17 cellular contexts compared by ENCODE assay signal in genomic region chr2:149908731-149909690, GRCh38.
DNase-seq lines count a peak whose midpoint lies in the region; ATAC-seq lines count a peak whose summit lies in the region.
"Had no signal": no experiment of that assay in that cellular context is flagged by ENCODE, and none has a peak within 500 bp of the region (broad histone marks: within the 10 kb centered on the region; RNA-seq: fewer than 3 reads in every experiment).

No MANE protein-coding gene starts in this region.

- H3K36me3 ChIP-seq in skeletal muscle satellite cell (ENCODE audit: insufficient read depth, low read length), result no peaks in the 10 kb centered on the region
- H3K36me3 ChIP-seq: HAP-1, upper lobe of left lung had no signal

- no peak overlapping the region for H3K9ac ChIP-seq in skeletal muscle satellite cell (ENCODE audit: low read depth, low read length)

- H3K4me2 ChIP-seq in skeletal muscle satellite cell (ENCODE audit: low read length), result peak overlapping the region; percentile 13

- DNase-seq in NCI-H2029 treated with DMSO at 0.1 percent for 48 hours (lab: John Stamatoyannopoulos, UW) (peak; percentile 2), NCI-H2029 (lab: John Stamatoyannopoulos, UW) (no peak), NCI-H748 treated with DMSO at 0.1 percent for 48 hours (lab: John Stamatoyannopoulos, UW) (peak; percentile 27), fibroblast of gingiva (ENCODE audit: low read depth) (peak; percentile 58)
- no peak for DNase-seq in activated CD4-positive, CD25-positive, alpha-beta regulatory T cell (lab: John Stamatoyannopoulos, UW)
- DNase-seq: activated CD8-positive, alpha-beta memory T cell treated with anti-CD3 and anti-CD28 coated beads for 24 hours; activated naive CD4-positive, alpha-beta T cell treated with anti-CD3 and anti-CD28 coated beads, Interleukin-2, amount 10 ng/mL, durations not matched to agents 7 days and 5 days; DMS53; left cardiac atrium; NCI-H1930; stimulated activated CD4-positive, alpha-beta T cell treated with anti-CD3 and anti-CD28 coated beads, Interleukin-15, amount 100 ng/mL, for 24 hours; T1000; upper lobe of left lung had no signal

- peaks cover 12% of the 10 kb centered on the region for H3K4me1 ChIP-seq in skeletal muscle satellite cell (ENCODE audit: control insufficient read depth, insufficient read depth, low read length)
- H3K4me1 ChIP-seq: upper lobe of left lung had no signal

- no peaks in the 10 kb centered on the region for H3K27me3 ChIP-seq in skeletal muscle satellite cell (ENCODE audit: control insufficient read depth, insufficient read depth, low read length)
- H3K27me3 ChIP-seq: upper lobe of left lung had no signal

- no peak for ATAC-seq in HG03135 (IDR thresholded peaks at IDR 0.05; ENCODE audit: unreplicated experiment)
- ATAC-seq in GM21619 (IDR thresholded peaks at IDR 0.05; ENCODE audit: unreplicated experiment), result no peak

- no peaks in the 10 kb centered on the region for H3K9me3 ChIP-seq in skeletal muscle satellite cell (replicated peaks; ENCODE audit: low read length)
- H3K9me3 ChIP-seq: HAP-1, upper lobe of left lung had no signal

- H3K4me3 ChIP-seq in skeletal muscle satellite cell (ENCODE audit: low read length), result no peak overlapping the region
- H3K4me3 ChIP-seq: HAP-1, upper lobe of left lung had no signal

Comparison
In these comparisons a context has a peak if more than half of its experiments do, and no peak if none do; other contexts are left out.
1. DNase-seq: peak in NCI-H2029 treated with DMSO at 0.1 percent for 48 hours (single experiment), NCI-H748 treated with DMSO at 0.1 percent for 48 hours (single experiment) and fibroblast of gingiva (single experiment); none in NCI-H2029 (single experiment) and activated CD4-positive, CD25-positive, alpha-beta regulatory T cell (0 of 4).